16 cellular contexts compared by ENCODE assay signal in the genomic region with DNA sequence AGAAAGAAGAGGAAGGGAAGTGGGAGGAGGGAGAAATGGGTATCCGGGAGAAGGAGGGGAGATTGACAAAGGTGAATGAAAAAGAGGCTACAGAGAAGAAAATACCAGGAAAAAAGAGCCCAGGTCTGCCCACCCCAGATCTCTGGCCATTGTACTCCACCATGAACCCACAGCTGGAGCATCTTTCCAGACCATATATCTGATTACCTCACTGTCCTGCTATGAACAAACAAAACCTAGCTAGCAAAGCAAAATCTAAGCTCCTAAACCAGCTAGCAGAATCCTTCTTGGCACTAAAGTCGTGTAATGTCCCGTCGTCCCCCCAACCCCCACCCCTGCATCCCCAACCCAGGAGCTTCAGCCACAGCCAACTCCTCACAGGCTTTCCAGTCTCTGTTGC. TPM values are rescaled to one million over a fixed set of nuclear protein-coding genes. Genes with fewer than 3 reads are reported as not detected.
DNase-seq lines count a peak whose midpoint lies in the region; ATAC-seq and TF ChIP-seq lines count a peak whose summit lies in the region.
"Had no signal": no experiment of that assay in that cellular context is flagged by ENCODE, and none has a peak within 500 bp of the region (broad histone marks: within the 10 kb centered on the region; RNA-seq: fewer than 3 reads in every experiment).

No MANE protein-coding gene starts in this region.

- H3F3A ChIP-seq in smooth muscle cell (ENCODE audit: low read depth), result peaks cover 5% of the 10 kb centered on the region

- TF ChIP-seq CTCF in HL-60 (IDR thresholded peaks at IDR 0.05; ENCODE audit: insufficient read depth, low read length) (no peak), smooth muscle cell (IDR thresholded peaks at IDR 0.05; ENCODE audit: borderline replicate concordance, insufficient read depth, poor library complexity, severe bottlenecking) (no peak), dorsolateral prefrontal cortex (IDR thresholded peaks at IDR 0.05 in 54 of 56, conservative IDR thresholded peaks at IDR 0.05 in 2 of 56; ENCODE audit: low read depth in 1 of 56, partially characterized antibody in 56 of 56) (no peak)

- H3K9me3 ChIP-seq in SJCRH30 (replicated peaks), result no peaks in the 10 kb centered on the region
- H3K9me3 ChIP-seq in smooth muscle cell (replicated peaks; ENCODE audit: low read depth), result no peaks in the 10 kb centered on the region
- H3K9me3 ChIP-seq: A549, BE2C had no signal

- H3K27me3 ChIP-seq in HL-60 (ENCODE audit: insufficient read depth, poor library complexity, severe bottlenecking) (no peaks in the 10 kb centered on the region), SJCRH30 (no peaks in the 10 kb centered on the region), smooth muscle cell (ENCODE audit: low read depth) (no peaks in the 10 kb centered on the region), dorsolateral prefrontal cortex (no peaks in the 10 kb centered on the region)
- H3K27me3 ChIP-seq: BE2C had no signal

- peaks cover 49% of the 10 kb centered on the region for H3K4me1 ChIP-seq in SJCRH30
- H3K4me1 ChIP-seq in smooth muscle cell (ENCODE audit: low read depth), result peaks cover 10% of the 10 kb centered on the region
- H3K4me1 ChIP-seq: A549, BE2C had no signal

- no peak for DNase-seq in HL-60 (ENCODE audit: low read depth in 1 of 2, low spot score in 1 of 2)
- DNase-seq in SJCRH30, result peak; percentile 43 to 47
- peak; percentile 14 for DNase-seq in kidney glomerular epithelial cell (lab: John Stamatoyannopoulos, UW)
- DNase-seq in smooth muscle cell (lab: John Stamatoyannopoulos, UW; ENCODE audit: unreplicated experiment), result no peak
- DNase-seq in dorsolateral prefrontal cortex, result no peak
- DNase-seq in HEK293T (ENCODE audit: extremely low spot score), result no peak
- DNase-seq: BE2C; CD4-positive, alpha-beta memory T cell; DMS79; EL had no signal

- POLR2A ChIA-PET in HEK293T (lab: Yijun Ruan, JAX), result no interaction called here

- ATAC-seq in GM21390 (IDR thresholded peaks at IDR 0.05; ENCODE audit: unreplicated experiment), result no peak
- ATAC-seq: A549, HCT116 had no signal

- no peaks in the 10 kb centered on the region for H3K79me2 ChIP-seq in smooth muscle cell (ENCODE audit: low read depth)

- H3K27ac ChIP-seq in HL-60 (replicated peaks), result peak overlapping the region; percentile 29
- H3K27ac ChIP-seq in SJCRH30, result no peak overlapping the region; the same call in 1 of the 2 replicates
- no peak overlapping the region for H3K27ac ChIP-seq in smooth muscle cell (ENCODE audit: low read depth)
- no peak overlapping the region for H3K27ac ChIP-seq in dorsolateral prefrontal cortex
- H3K27ac ChIP-seq: A549, C4-2B had no signal

- intact Hi-C loops in dorsolateral prefrontal cortex (cut with DNase I), result no loop called here

- peak overlapping the region; percentile 31 for H3K4me2 ChIP-seq in smooth muscle cell
- H3K4me2 ChIP-seq: A549 had no signal

- no peak overlapping the region for H3K9ac ChIP-seq in smooth muscle cell (ENCODE audit: low read depth)

- WGBS in smooth muscle cell (ENCODE audit: low lambda C conversion rate), result 51% methylated on average over 4 of the region's 4 CpGs

- H3K36me3 ChIP-seq in SJCRH30, result no peaks in the 10 kb centered on the region
- H3K36me3 ChIP-seq in smooth muscle cell (ENCODE audit: low read depth), result no peaks in the 10 kb centered on the region
- H3K36me3 ChIP-seq: BE2C had no signal

- CTCF ChIA-PET in HEK293T (lab: Yijun Ruan, JAX), result interaction anchor here (0.6 kb wide), 1 partner anchor 618 kb away, joined by 5 read pairs; no protein-coding TSS in a partner anchor

- no peaks in the 10 kb centered on the region for H4K20me1 ChIP-seq in smooth muscle cell (ENCODE audit: low read depth)

- no peak overlapping the region for H2AFZ ChIP-seq in smooth muscle cell (ENCODE audit: low read depth)

- H3K4me3 ChIP-seq in HL-60 (replicated peaks; ENCODE audit: insufficient read depth, low read length) (no peak overlapping the region), SJCRH30 (no peak overlapping the region), smooth muscle cell (no peak overlapping the region), dorsolateral prefrontal cortex (no peak overlapping the region)
- H3K4me3 ChIP-seq: A549 had no signal

TF ChIP-seq in HEK293T, 16 proteins besides CTCF, POLR2A, EP300 and RAD21:
- no peak for TF ChIP-seq FOXK2 (IDR thresholded peaks at IDR 0.05)
- no peak for TF ChIP-seq SP1 (IDR thresholded peaks at IDR 0.05)
- TF ChIP-seq CTBP1 (IDR thresholded peaks at IDR 0.05; ENCODE audit: borderline replicate concordance), result no peak
- no peak for TF ChIP-seq SUZ12 (IDR thresholded peaks at IDR 0.05)
- no peak for TF ChIP-seq LEF1 (IDR thresholded peaks at IDR 0.05; ENCODE audit: borderline replicate concordance)
- TF ChIP-seq ELF4 (IDR thresholded peaks at IDR 0.05), result no peak

RNA-seq across cellular contexts. Expression of gene C1QTNF3, which starts 2.6 kb away (rescaled TPM):
- total RNA-seq in SJCRH30 (2014; rRNA removed; shearing (Covaris generic)), result 16.1 and 16.9 TPM in 2 replicates
- total RNA-seq in smooth muscle cell, result 3.7 and 8.3 TPM in 2 replicates
- polyA plus RNA-seq in smooth muscle cell, result 0.72 and 4.8 TPM in 2 replicates
- total RNA-seq in dorsolateral prefrontal cortex, result 10 to 100 TPM in 84 of 120 experiments, 1 to 10 TPM in 36; 6.0 to 26.9 (median 12.5) TPM

RNA-seq across cellular contexts. Expression of gene AMACR, which starts 32.6 kb away (rescaled TPM):
- total RNA-seq in SJCRH30 (2014; rRNA removed; shearing (Covaris generic)), result 7.4 and 9.5 TPM in 2 replicates
- total RNA-seq in smooth muscle cell (13.8 and 14.5 TPM in 2 replicates), dorsolateral prefrontal cortex (10 to 100 TPM in 107 of 120 experiments, 1 to 10 TPM in 13; 5.2 to 32.6 (median 16.9) TPM)
- 14.1 and 14.5 TPM in 2 replicates for polyA plus RNA-seq in smooth muscle cell

RNA-seq across cellular contexts. Expression of gene SLC45A2, which starts 55.9 kb away (rescaled TPM):
- not detected in 2 replicates for total RNA-seq in SJCRH30 (2014; rRNA removed; shearing (Covaris generic))
- total RNA-seq in smooth muscle cell (0.09 and 0.36 TPM in 2 replicates), dorsolateral prefrontal cortex (1 to 10 TPM in 93 of 120 experiments, under 1 TPM in 27; 0.20 to 5.9 (median 1.5) TPM)
- 0.59 TPM in 1 of 2 replicates, not detected in the other for polyA plus RNA-seq in smooth muscle cell
- total RNA-seq: CD4-positive, alpha-beta memory T cell; HT1080 had no signal
- polyA plus RNA-seq: A549; AG04450; CD4-positive, alpha-beta memory T cell had no signal

Comparison
In these comparisons a context has a peak if more than half of its experiments do, and no peak if none do; other contexts are left out.
1. DNase-seq: peak in SJCRH30 (2 of 2) and kidney glomerular epithelial cell (single experiment); none in HL-60 (0 of 2), smooth muscle cell (single experiment), dorsolateral prefrontal cortex (0 of 10) and HEK293T (single experiment).